Comparison of ENCODE assay signal across 17 cellular contexts in the genomic region with DNA sequence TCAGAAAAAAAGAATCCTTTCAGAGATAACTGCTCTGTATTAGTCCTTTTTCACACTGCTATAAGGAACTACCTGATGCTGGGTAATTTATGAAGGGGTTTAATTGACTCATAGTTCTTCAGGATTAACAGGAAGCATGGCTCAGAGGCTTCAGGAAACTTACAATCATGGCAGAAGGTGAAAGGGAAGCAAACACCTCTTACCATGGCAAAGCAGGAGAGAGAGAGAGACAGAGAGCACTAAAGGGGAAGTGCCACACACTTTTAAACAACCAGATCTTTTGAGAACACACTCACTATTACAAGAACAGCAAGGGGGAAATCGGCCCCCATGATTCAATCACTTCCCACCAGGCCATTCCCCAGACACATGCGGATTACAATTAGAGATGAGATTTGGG.
DNase-seq lines count a peak whose midpoint lies in the region; ATAC-seq and TF ChIP-seq lines count a peak whose summit lies in the region.
"Had no signal": no experiment of that assay in that cellular context is flagged by ENCODE, and none has a peak within 500 bp of the region (broad histone marks: within the 10 kb centered on the region; RNA-seq: fewer than 3 reads in every experiment).

No MANE protein-coding gene starts in this region.

- intact Hi-C loops in tibial artery (cut with DNase I; ENCODE audit: low total_unique reads), result no loop called here
- intact Hi-C loops in activated CD8-positive, alpha-beta T cell treated with anti-CD3 and anti-CD28 coated beads for 36 hours (cut with micrococcal nuclease), result no loop called here

- H3K4me1 ChIP-seq in tibial artery, result peaks cover 0 to 53% (median 10%) of the 10 kb centered on the region in 4 donors
- H3K4me1 ChIP-seq in smooth muscle cell (ENCODE audit: low read depth), result no peaks in the 10 kb centered on the region
- H3K4me1 ChIP-seq: Peyer's patch had no signal

- no peak overlapping the region for H3K9ac ChIP-seq in smooth muscle cell (ENCODE audit: low read depth)

- DNase-seq in ELR (ENCODE audit: low read depth) (peak; percentile 36), M059J (ENCODE audit: low read depth) (peak; percentile 31), dermis blood vessel endothelial cell (peak; percentile 75), tibial artery (no peak), smooth muscle cell (lab: John Stamatoyannopoulos, UW; ENCODE audit: unreplicated experiment) (no peak), ureter (ENCODE audit: low spot score) (no peak)
- DNase-seq in activated CD8-positive, alpha-beta T cell treated with anti-CD3 and anti-CD28 coated beads for 36 hours, result no peak
- DNase-seq: DMS 273 treated with DMSO at 0.1 percent for 48 hours, DND-41, GOT3, NCI-H1436, NCI-H1930, NCI-H526, Peyer's patch, SW 1271 had no signal

- H3K36me3 Mint-ChIP-seq in activated CD8-positive, alpha-beta T cell treated with anti-CD3 and anti-CD28 coated beads for 36 hours (ENCODE audit: low read depth), result no peaks in the 10 kb centered on the region
- H3K36me3 Mint-ChIP-seq: CD14-positive monocyte had no signal

- H3K4me3 ChIP-seq in tibial artery (no peak overlapping the region), smooth muscle cell (no peak overlapping the region)
- H3K4me3 ChIP-seq: Peyer's patch had no signal

- TF ChIP-seq CTCF in tibial artery (IDR thresholded peaks at IDR 0.05) (no peak), smooth muscle cell (IDR thresholded peaks at IDR 0.05; ENCODE audit: borderline replicate concordance, insufficient read depth, poor library complexity, severe bottlenecking) (no peak)
- TF ChIP-seq CTCF in activated CD8-positive, alpha-beta T cell treated with anti-CD3 and anti-CD28 coated beads for 36 hours (IDR thresholded peaks at IDR 0.05), result no peak

- H3K79me2 ChIP-seq in smooth muscle cell (ENCODE audit: low read depth), result no peaks in the 10 kb centered on the region

- H2AFZ ChIP-seq in smooth muscle cell (ENCODE audit: low read depth), result no peak overlapping the region

- WGBS in smooth muscle cell (ENCODE audit: low lambda C conversion rate), result 92% methylated on average over 2 of the region's 2 CpGs

- H3K36me3 ChIP-seq in tibial artery, result no peaks in the 10 kb centered on the region
- no peaks in the 10 kb centered on the region for H3K36me3 ChIP-seq in smooth muscle cell (ENCODE audit: low read depth)
- H3K36me3 ChIP-seq: Peyer's patch had no signal

- H3K27me3 ChIP-seq in tibial artery (no peaks in the 10 kb centered on the region), smooth muscle cell (ENCODE audit: low read depth) (no peaks in the 10 kb centered on the region)
- H3K27me3 ChIP-seq: Peyer's patch had no signal

- CTCF ChIA-PET in activated CD8-positive, alpha-beta T cell treated with anti-CD3 and anti-CD28 coated beads for 36 hours (lab: Charles Lee), result no interaction called here

- no peak overlapping the region for H3K4me3 Mint-ChIP-seq in activated CD8-positive, alpha-beta T cell treated with anti-CD3 and anti-CD28 coated beads for 36 hours
- H3K4me3 Mint-ChIP-seq: CD14-positive monocyte had no signal

- H4K20me1 ChIP-seq in smooth muscle cell (ENCODE audit: low read depth), result no peaks in the 10 kb centered on the region

- no peak for ATAC-seq in activated CD8-positive, alpha-beta T cell treated with anti-CD3 and anti-CD28 coated beads for 36 hours
- ATAC-seq: HepG2 had no signal

- no peaks in the 10 kb centered on the region for H3K4me1 Mint-ChIP-seq in activated CD8-positive, alpha-beta T cell treated with anti-CD3 and anti-CD28 coated beads for 36 hours (ENCODE audit: low read depth)
- H3K4me1 Mint-ChIP-seq: CD14-positive monocyte had no signal

- peaks cover 7% of the 10 kb centered on the region for H3K27me3 Mint-ChIP-seq in activated CD8-positive, alpha-beta T cell treated with anti-CD3 and anti-CD28 coated beads for 36 hours

- no peak overlapping the region for H3K27ac Mint-ChIP-seq in activated CD8-positive, alpha-beta T cell treated with anti-CD3 and anti-CD28 coated beads for 36 hours
- H3K27ac Mint-ChIP-seq: CD14-positive monocyte had no signal

- no peak overlapping the region for H3K4me2 ChIP-seq in smooth muscle cell

- peaks cover under 1% of the 10 kb centered on the region for H3K9me3 Mint-ChIP-seq in activated CD8-positive, alpha-beta T cell treated with anti-CD3 and anti-CD28 coated beads for 36 hours

- POLR2A ChIA-PET in activated CD8-positive, alpha-beta T cell treated with anti-CD3 and anti-CD28 coated beads for 36 hours (lab: Charles Lee), result no interaction called here

- H3F3A ChIP-seq in smooth muscle cell (ENCODE audit: low read depth), result no peaks in the 10 kb centered on the region

- peak overlapping the region; percentile 13 to 43 for H3K27ac ChIP-seq in tibial artery
- H3K27ac ChIP-seq in smooth muscle cell (ENCODE audit: low read depth), result no peak overlapping the region
- H3K27ac ChIP-seq: Peyer's patch had no signal

- no peaks in the 10 kb centered on the region for H3K9me3 ChIP-seq in tibial artery
- no peaks in the 10 kb centered on the region for H3K9me3 ChIP-seq in smooth muscle cell (replicated peaks; ENCODE audit: low read depth)
- H3K9me3 ChIP-seq: Peyer's patch had no signal

Comparison
In these comparisons a context has a peak if more than half of its experiments do, and no peak if none do; other contexts are left out.
1. DNase-seq: peak in ELR (single experiment), M059J (single experiment) and dermis blood vessel endothelial cell (single experiment); none in tibial artery (0 of 2), smooth muscle cell (single experiment), activated CD8-positive, alpha-beta T cell treated with anti-CD3 and anti-CD28 coated beads for 36 hours (single experiment) and ureter (single experiment).